1 cellular context compared by ENCODE assay signal in genomic region chr2:61536723-61537581, GRCh38.
A peak's percentile ranks its signal among the peaks of the same experiment; 100 is the strongest.
TF ChIP-seq lines count a peak whose summit lies in the region.

No MANE protein-coding gene starts in this region.

TF ChIP-seq in K562, 482 proteins besides CTCF, POLR2A, EP300 and RAD21 (continued from another document and continues in another):
- TF ChIP-seq MLLT1 (IDR thresholded peaks at IDR 0.05): peak in 1 of 2 experiments; percentile 90; a peak in 3 of 4 replicates
- no peak for TF ChIP-seq BCLAF1 (IDR thresholded peaks at IDR 0.05; ENCODE audit: borderline replicate concordance in 1 of 2, control insufficient read depth in 1 of 2, low read depth in 2 of 2, low read length in 1 of 2)
- TF ChIP-seq E2F6 (IDR thresholded peaks at IDR 0.05; ENCODE audit: borderline replicate concordance in 1 of 2, extremely low read depth in 1 of 2, insufficient read depth in 1 of 2, insufficient read length in 1 of 2, low read depth in 1 of 2, low read length in 1 of 2, poor library complexity in 1 of 2, severe bottlenecking in 1 of 2): peak; percentile 27 to 52
- 0 out of 2 replicates have a peak, but pooled peaks have one; percentile 66 for TF ChIP-seq THRB (CRISPR knock-in tag; conservative IDR thresholded peaks at IDR 0.05)
- peak; percentile 33 for TF ChIP-seq BRD9 (IDR thresholded peaks at IDR 0.05; ENCODE audit: low read depth, partially characterized antibody)
- TF ChIP-seq RREB1 (CRISPR knock-in tag; IDR thresholded peaks at IDR 0.05): no peak
- no peak for TF ChIP-seq E2F4 (CRISPR knock-in tag; IDR thresholded peaks at IDR 0.05; ENCODE audit: low read depth)
- TF ChIP-seq FOXK2 (conservative IDR thresholded peaks at IDR 0.05 in 1 of 2, IDR thresholded peaks at IDR 0.05 in 1 of 2; ENCODE audit: low read depth in 2 of 2): no peak
- peak; percentile 71 for TF ChIP-seq TAF7 (tag; IDR thresholded peaks at IDR 0.05)
- TF ChIP-seq TAF1 (IDR thresholded peaks at IDR 0.05; ENCODE audit: control insufficient read depth, extremely low read depth, insufficient read depth, low read length, severe bottlenecking): peak; percentile 76
- TF ChIP-seq ARID4B (CRISPR knock-in tag; IDR thresholded peaks at IDR 0.05): peak; percentile 87
- peak; percentile 79 for TF ChIP-seq HDAC2 (IDR thresholded peaks at IDR 0.05)
- peak; percentile 66 for TF ChIP-seq SAP30 (IDR thresholded peaks at IDR 0.05; ENCODE audit: borderline replicate concordance, insufficient read depth, low read depth, low read length, poor library complexity, severe bottlenecking)
- TF ChIP-seq KLF13 (tag; IDR thresholded peaks at IDR 0.05; ENCODE audit: borderline replicate concordance, low read depth): peak; percentile 46; the same call in 1 of the 2 replicates
- TF ChIP-seq YY1 (IDR thresholded peaks at IDR 0.05; ENCODE audit: borderline replicate concordance in 1 of 3, control insufficient read depth in 1 of 3, extremely low read depth in 1 of 3, insufficient read depth in 3 of 3, insufficient read length in 1 of 3, insufficient replicate concordance in 2 of 3, low read depth in 1 of 3, low read length in 2 of 3): peak in 2 of 3 experiments; percentile 6 to 83
- peak; percentile 77; the same call in 1 of the 2 replicates for TF ChIP-seq AFF4 (CRISPR knock-in tag; IDR thresholded peaks at IDR 0.05)
- TF ChIP-seq HEY1 (CRISPR knock-in tag; IDR thresholded peaks at IDR 0.05; ENCODE audit: borderline replicate concordance): no peak
- TF ChIP-seq ZNF124 (CRISPR knock-in tag; IDR thresholded peaks at IDR 0.05): no peak
- TF ChIP-seq OTX1 (CRISPR knock-in tag; IDR thresholded peaks at IDR 0.05): 0 out of 2 replicates have a peak, but pooled peaks have one; percentile 52
- TF ChIP-seq FOXJ2 (tag; IDR thresholded peaks at IDR 0.05): no peak
- no peak for TF ChIP-seq ZNF444 (CRISPR knock-in tag; IDR thresholded peaks at IDR 0.05)
- TF ChIP-seq TEAD1 (CRISPR knock-in tag; IDR thresholded peaks at IDR 0.05): 0 out of 4 replicates have a peak, but pooled peaks of 1 of the 2 experiments have one; percentile 46
- TF ChIP-seq MBD1 (CRISPR knock-in tag; IDR thresholded peaks at IDR 0.05): no peak
- TF ChIP-seq SMARCB1 (IDR thresholded peaks at IDR 0.05; ENCODE audit: insufficient read length, low read depth): no peak
- no peak for TF ChIP-seq MCM5 (IDR thresholded peaks at IDR 0.05; ENCODE audit: low read depth)
